Comparison of ENCODE assay signal across 17 cellular contexts in the genomic region with DNA sequence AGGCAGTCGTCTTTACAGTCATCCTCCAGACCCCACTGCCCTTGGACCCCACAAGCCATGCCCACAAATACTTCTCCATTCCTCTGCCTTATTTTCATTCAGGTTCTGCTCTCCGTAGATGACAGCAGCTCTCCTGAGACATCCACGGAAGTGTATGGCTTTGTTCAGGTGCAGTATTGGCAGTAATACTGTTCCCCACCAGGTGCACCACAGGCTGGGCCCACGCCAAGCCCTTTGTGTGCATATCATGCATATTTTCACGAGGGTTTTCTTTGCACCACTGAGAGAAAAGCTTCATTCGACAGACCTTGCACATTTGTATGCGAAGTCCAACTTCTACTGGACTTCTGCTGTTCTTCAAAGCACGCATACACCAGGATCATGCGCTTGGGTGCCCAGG.
"Had no signal": no experiment of that assay in that cellular context is flagged by ENCODE, and none has a peak within 500 bp of the region (broad histone marks: within the 10 kb centered on the region; RNA-seq: fewer than 3 reads in every experiment).

No MANE protein-coding gene starts in this region.

- H3K9me3 Mint-ChIP-seq: naive thymus-derived CD4-positive, alpha-beta T cell; nephron progenitor cell had no signal

- ATAC-seq: heart left ventricle; naive thymus-derived CD4-positive, alpha-beta T cell; stimulated activated naive CD8-positive, alpha-beta T cell treated with anti-CD3 and anti-CD28 coated beads, Interleukin-15, Interleukin-2, amounts not matched to agents 100 U/mL and 50 U/mL, for 24 hours had no signal

- H3K27me3 ChIP-seq: heart left ventricle, sigmoid colon, thyroid gland, upper lobe of left lung, uterus had no signal

- H3K27ac Mint-ChIP-seq: naive thymus-derived CD4-positive, alpha-beta T cell; nephron progenitor cell had no signal

- H3K36me3 Mint-ChIP-seq: naive thymus-derived CD4-positive, alpha-beta T cell had no signal

- H3K36me3 ChIP-seq: heart left ventricle, sigmoid colon, suprapubic skin, thyroid gland, upper lobe of left lung, uterus had no signal

- DNase-seq: cortex of kidney; dorsolateral prefrontal cortex; effector CD8-positive, alpha-beta T cell; foreskin melanocyte; heart left ventricle; hippocampal formation; kidney glomerular epithelial cell; naive thymus-derived CD4-positive, alpha-beta T cell; nephron progenitor cell; sigmoid colon; stimulated activated naive CD8-positive, alpha-beta T cell treated with anti-CD3 and anti-CD28 coated beads, Interleukin-15, Interleukin-2, amounts not matched to agents 100 U/mL and 50 U/mL, for 24 hours; thyroid gland; upper lobe of left lung; uterus had no signal

- FAIRE-seq: islet of Langerhans had no signal

- H3K4me3 ChIP-seq: dorsolateral prefrontal cortex, heart left ventricle, sigmoid colon, skin epidermis, suprapubic skin, thyroid gland, upper lobe of left lung, uterus had no signal

- H3K4me3 Mint-ChIP-seq: naive thymus-derived CD4-positive, alpha-beta T cell; nephron progenitor cell had no signal
